ENCODE assay signal across 23 cellular contexts in genomic region chr3:145191543-145191942, GRCh38.
DNase-seq lines count a peak whose midpoint lies in the region; ATAC-seq and TF ChIP-seq lines count a peak whose summit lies in the region.
"Had no signal": no experiment of that assay in that cellular context is flagged by ENCODE, and none has a peak within 500 bp of the region (broad histone marks: within the 10 kb centered on the region; RNA-seq: fewer than 3 reads in every experiment).

No MANE protein-coding gene starts in this region.

- no peaks in the 10 kb centered on the region for H3K36me3 Mint-ChIP-seq in type B pancreatic cell
- H3K36me3 Mint-ChIP-seq: memory B cell had no signal

- peaks cover 4% of the 10 kb centered on the region for H3K9me3 Mint-ChIP-seq in type B pancreatic cell
- H3K9me3 Mint-ChIP-seq: CD4-positive, alpha-beta T cell; stimulated activated naive CD8-positive, alpha-beta T cell treated with anti-CD3 and anti-CD28 coated beads, Interleukin-15, amount 100 ng/mL, for 72 hours had no signal

- no peak for ATAC-seq in GM21528 (IDR thresholded peaks at IDR 0.05; ENCODE audit: low FRiP score, unreplicated experiment)
- ATAC-seq: activated CD8-positive, alpha-beta T cell treated with anti-CD3 and anti-CD28 coated beads, Interleukin-2, amount 10 ng/mL, durations not matched to agents 7 days and 5 days; sciatic nerve; stimulated activated naive CD8-positive, alpha-beta T cell treated with anti-CD3 and anti-CD28 coated beads, Interleukin-15, amount 100 ng/mL, for 72 hours had no signal

- H3K27ac Mint-ChIP-seq in type B pancreatic cell, result no peak overlapping the region
- H3K27ac Mint-ChIP-seq: activated CD8-positive, alpha-beta T cell treated with anti-CD3 and anti-CD28 coated beads, Interleukin-2, amount 10 ng/mL, durations not matched to agents 7 days and 5 days; CD4-positive, alpha-beta T cell; memory B cell; stimulated activated naive CD8-positive, alpha-beta T cell treated with anti-CD3 and anti-CD28 coated beads, Interleukin-15, amount 100 ng/mL, for 72 hours had no signal

- no peaks in the 10 kb centered on the region for H3K27me3 Mint-ChIP-seq in type B pancreatic cell
- H3K27me3 Mint-ChIP-seq: CD4-positive, alpha-beta T cell; memory B cell; stimulated activated naive CD8-positive, alpha-beta T cell treated with anti-CD3 and anti-CD28 coated beads, Interleukin-15, amount 100 ng/mL, for 72 hours had no signal

- H3K4me1 Mint-ChIP-seq in type B pancreatic cell (ENCODE audit: unreplicated experiment), result no peaks in the 10 kb centered on the region
- H3K4me1 Mint-ChIP-seq: memory B cell; stimulated activated naive CD8-positive, alpha-beta T cell treated with anti-CD3 and anti-CD28 coated beads, Interleukin-15, amount 100 ng/mL, for 72 hours had no signal

- TF ChIP-seq CTCF in type B pancreatic cell (conservative IDR thresholded peaks at IDR 0.05), result no peak

- H3K4me3 Mint-ChIP-seq in type B pancreatic cell, result no peak overlapping the region
- H3K4me3 Mint-ChIP-seq: activated CD8-positive, alpha-beta T cell treated with anti-CD3 and anti-CD28 coated beads, Interleukin-2, amount 10 ng/mL, durations not matched to agents 7 days and 5 days; CD4-positive, alpha-beta T cell; memory B cell; stimulated activated naive CD8-positive, alpha-beta T cell treated with anti-CD3 and anti-CD28 coated beads, Interleukin-15, amount 100 ng/mL, for 72 hours had no signal

- DNase-seq in DMS53 (lab: John Stamatoyannopoulos, UW) (peak; percentile 79), NCI-H69 (lab: John Stamatoyannopoulos, UW) (peak; percentile 42), dermis blood vessel endothelial cell (peak; percentile 55), lung microvascular endothelial cell (ENCODE audit: low read depth in 2 of 2) (peak; percentile 36 to 69), type B pancreatic cell (ENCODE audit: extremely low spot score, unreplicated experiment) (no peak), NOMO-1 treated with dmso at 0.1 percent for 144 hours (lab: John Stamatoyannopoulos, UW; ENCODE audit: unreplicated experiment) (no peak)
- DNase-seq: activated CD8-positive, alpha-beta T cell treated with anti-CD3 and anti-CD28 coated beads, Interleukin-2, amount 10 ng/mL, durations not matched to agents 7 days and 5 days; activated T-cell treated with anti-CD3 and anti-CD28 coated beads for 4 hours; CD4-positive, alpha-beta T cell; colonic mucosa; DMS79; GF-D8; glutamatergic neuron; Kasumi-1; NCI-H2107; NCI-H524 treated with DMSO at 0.1 percent for 48 hours; SK-N-SH; stimulated activated naive CD8-positive, alpha-beta T cell treated with anti-CD3 and anti-CD28 coated beads, Interleukin-15, amount 100 ng/mL, for 72 hours; T-helper 2 cell; tibial artery had no signal

Comparison
In these comparisons a context has a peak if more than half of its experiments do, and no peak if none do; other contexts are left out.
1. DNase-seq: peak in DMS53 (single experiment), NCI-H69 (single experiment), dermis blood vessel endothelial cell (single experiment) and lung microvascular endothelial cell (2 of 2); none in type B pancreatic cell (single experiment) and NOMO-1 treated with dmso at 0.1 percent for 144 hours (single experiment).